In genomic region chr6:53818845-53819609, GRCh38 we compare ENCODE assay signal across 17 cellular contexts.
"Had no signal": no experiment of that assay in that cellular context is flagged by ENCODE, and none has a peak within 500 bp of the region (broad histone marks: within the 10 kb centered on the region; RNA-seq: fewer than 3 reads in every experiment).

No MANE protein-coding gene starts in this region.

- H3K27me3 Mint-ChIP-seq: activated naive CD4-positive, alpha-beta T cell treated with anti-CD3 and anti-CD28 coated beads, Interleukin-2, amount 10 ng/mL, durations not matched to agents 7 days and 5 days; memory B cell; natural killer cell treated with Interleukin-12 subunit alpha and Interleukin-12 subunit beta and Interleukin-15 and Interleukin-18, amount 100 ng/mL, for 72 hours; T-cell had no signal

- H3K36me3 Mint-ChIP-seq: activated naive CD4-positive, alpha-beta T cell treated with anti-CD3 and anti-CD28 coated beads, Interleukin-2, amount 10 ng/mL, durations not matched to agents 7 days and 5 days; natural killer cell treated with Interleukin-12 subunit alpha and Interleukin-12 subunit beta and Interleukin-15 and Interleukin-18, amount 100 ng/mL, for 72 hours had no signal

- H3K36me3 ChIP-seq: heart left ventricle, spleen, uterus had no signal

- H3K27ac ChIP-seq: heart left ventricle, psoas muscle, spleen, testis, uterus had no signal

- H3K4me1 ChIP-seq: uterus had no signal

- H3K4me3 ChIP-seq: heart left ventricle, psoas muscle, spleen, testis, uterus had no signal

- H3K4me1 Mint-ChIP-seq: activated naive CD4-positive, alpha-beta T cell treated with anti-CD3 and anti-CD28 coated beads, Interleukin-2, amount 10 ng/mL, durations not matched to agents 7 days and 5 days had no signal

- H3K27ac Mint-ChIP-seq: activated naive CD4-positive, alpha-beta T cell treated with anti-CD3 and anti-CD28 coated beads, Interleukin-2, amount 10 ng/mL, durations not matched to agents 7 days and 5 days; activated T-helper 2 cell treated with anti-CD3 and anti-CD28 coated beads, Interferon-gamma antibody, Interleukin-2, Interleukin-4, amounts not matched to agents 10 μg/mL and 5 μg/mL and 100 μg/mL, durations not matched to agents 14 hours and 24 hours and 36 hours; memory B cell; natural killer cell treated with Interleukin-12 subunit alpha and Interleukin-12 subunit beta and Interleukin-15 and Interleukin-18, amount 100 ng/mL, for 72 hours; T-cell had no signal

- H3K9me3 Mint-ChIP-seq: activated naive CD4-positive, alpha-beta T cell treated with anti-CD3 and anti-CD28 coated beads, Interleukin-2, amount 10 ng/mL, durations not matched to agents 7 days and 5 days; activated T-helper 2 cell treated with anti-CD3 and anti-CD28 coated beads, Interferon-gamma antibody, Interleukin-2, Interleukin-4, amounts not matched to agents 10 μg/mL and 5 μg/mL and 100 μg/mL, durations not matched to agents 14 hours and 24 hours and 36 hours; natural killer cell treated with Interleukin-12 subunit alpha and Interleukin-12 subunit beta and Interleukin-15 and Interleukin-18, amount 100 ng/mL, for 72 hours; T-cell had no signal

- H3K9me3 ChIP-seq: heart left ventricle, psoas muscle, spleen, testis, uterus had no signal

- ATAC-seq: left lobe of liver; natural killer cell treated with Interleukin-12 subunit alpha and Interleukin-12 subunit beta and Interleukin-15 and Interleukin-18, amount 100 ng/mL, for 72 hours; psoas muscle; sciatic nerve; T-cell had no signal

- H3K4me3 Mint-ChIP-seq: activated naive CD4-positive, alpha-beta T cell treated with anti-CD3 and anti-CD28 coated beads, Interleukin-2, amount 10 ng/mL, durations not matched to agents 7 days and 5 days; memory B cell; natural killer cell treated with Interleukin-12 subunit alpha and Interleukin-12 subunit beta and Interleukin-15 and Interleukin-18, amount 100 ng/mL, for 72 hours; T-cell had no signal

- H3K27me3 ChIP-seq: heart left ventricle, spleen, testis, uterus had no signal

- DNase-seq: activated naive CD4-positive, alpha-beta T cell treated with anti-CD3 and anti-CD28 coated beads, Interleukin-2, amount 10 ng/mL, durations not matched to agents 7 days and 5 days; amygdala; heart left ventricle; occipital lobe; psoas muscle; spleen; stimulated activated CD4-positive, alpha-beta T cell treated with anti-CD3 and anti-CD28 coated beads, Interleukin-1b, Interleukin-23, amount 100 ng/mL, for 48 hours; stimulated activated naive CD4-positive, alpha-beta T cell treated with Interleukin-2 at 50 U/mL for 16 hours; T-cell; T1000; testis; uterus had no signal
